13 cellular contexts compared by ENCODE assay signal in genomic region chr5:74415695-74416102, GRCh38.
DNase-seq lines count a peak whose midpoint lies in the region; ATAC-seq, FAIRE-seq and TF ChIP-seq lines count a peak whose summit lies in the region.
"Had no signal": no experiment of that assay in that cellular context is flagged by ENCODE, and none has a peak within 500 bp of the region (broad histone marks: within the 10 kb centered on the region; RNA-seq: fewer than 3 reads in every experiment).

No MANE protein-coding gene starts in this region.

- H3K9me3 ChIP-seq in Loucy (ENCODE audit: insufficient read depth, low read depth, low read length) (no peaks in the 10 kb centered on the region), astrocyte (ENCODE audit: insufficient read depth, low read depth, low read length) (no peaks in the 10 kb centered on the region), right lobe of liver (no peaks in the 10 kb centered on the region), Karpas-422 (ENCODE audit: low read length) (no peaks in the 10 kb centered on the region), psoas muscle (no peaks in the 10 kb centered on the region)
- H3K9me3 ChIP-seq: vagina had no signal

- peak overlapping the region; percentile 59 for H3K27ac Mint-ChIP-seq in astrocyte (ENCODE audit: unreplicated experiment)
- H3K27ac Mint-ChIP-seq: activated CD8-positive, alpha-beta T cell treated with anti-CD3 and anti-CD28 coated beads for 36 hours; natural killer cell treated with Interleukin-12 subunit alpha and Interleukin-12 subunit beta and Interleukin-15 and Interleukin-18, amount 100 ng/mL, for 72 hours had no signal

- no peaks in the 10 kb centered on the region for H3K27me3 ChIP-seq in Loucy (ENCODE audit: insufficient read depth, low read length, poor library complexity, severe bottlenecking)
- H3K27me3 ChIP-seq in astrocyte (ENCODE audit: insufficient read depth, low read length), result no peaks in the 10 kb centered on the region
- no peaks in the 10 kb centered on the region for H3K27me3 ChIP-seq in right lobe of liver
- no peaks in the 10 kb centered on the region for H3K27me3 ChIP-seq in Karpas-422 (ENCODE audit: low read length)
- H3K27me3 ChIP-seq in psoas muscle (ENCODE audit: insufficient read depth in 3 of 3, low read length in 2 of 3), result no peaks in the 10 kb centered on the region
- H3K27me3 ChIP-seq: vagina had no signal

- DNase-seq in CMK (ENCODE audit: low read depth), result peak; percentile 70
- no peak for DNase-seq in astrocyte (ENCODE audit: low read depth)
- DNase-seq in right lobe of liver, result no peak
- DNase-seq in stimulated activated naive CD8-positive, alpha-beta T cell treated with anti-CD3 and anti-CD28 coated beads, Interleukin-15, Interleukin-2, amounts not matched to agents 100 U/mL and 50 U/mL, for 24 hours, result no peak
- DNase-seq in Karpas-422, result no peak
- no peak for DNase-seq in psoas muscle
- DNase-seq: activated CD8-positive, alpha-beta T cell treated with anti-CD3 and anti-CD28 coated beads for 36 hours; activated naive CD4-positive, alpha-beta T cell treated with Interleukin-2 at 50 U/mL for 16 hours; T-helper 1 cell had no signal

- no peaks in the 10 kb centered on the region for H3K36me3 Mint-ChIP-seq in astrocyte (ENCODE audit: low read depth, unreplicated experiment)
- H3K36me3 Mint-ChIP-seq: natural killer cell treated with Interleukin-12 subunit alpha and Interleukin-12 subunit beta and Interleukin-15 and Interleukin-18, amount 100 ng/mL, for 72 hours had no signal

- no peak overlapping the region for H3K4me3 Mint-ChIP-seq in astrocyte (ENCODE audit: unreplicated experiment)
- H3K4me3 Mint-ChIP-seq: activated CD8-positive, alpha-beta T cell treated with anti-CD3 and anti-CD28 coated beads for 36 hours; natural killer cell treated with Interleukin-12 subunit alpha and Interleukin-12 subunit beta and Interleukin-15 and Interleukin-18, amount 100 ng/mL, for 72 hours had no signal

- no peak for FAIRE-seq in astrocyte (lab: Jason Lieb, UNC)

- peaks cover 40% of the 10 kb centered on the region for H3K4me1 Mint-ChIP-seq in astrocyte (ENCODE audit: low read depth, unreplicated experiment)

- H2AFZ ChIP-seq in Loucy (ENCODE audit: low read length) (no peak overlapping the region; the same call in 1 of the 2 replicates), astrocyte (ENCODE audit: low read depth, low read length) (peak overlapping the region; percentile 36), Karpas-422 (ENCODE audit: low read length) (no peak overlapping the region)

- 51% methylated on average over 7 of the region's 7 CpGs for WGBS in right lobe of liver (ENCODE audit: insufficient coverage, low coverage, low lambda C conversion rate, missing lambda C conversion rate)
- WGBS in psoas muscle, 3 donors, result 58 to 67% (median 61%) methylated on average over 7 of the region's 7 CpGs

- H3K27ac ChIP-seq in astrocyte (ENCODE audit: low read depth, low read length), result no peak overlapping the region
- no peak overlapping the region for H3K27ac ChIP-seq in right lobe of liver
- H3K27ac ChIP-seq in Karpas-422 (ENCODE audit: low read length), result no peak overlapping the region
- H3K27ac ChIP-seq in psoas muscle, result no peak overlapping the region
- H3K27ac ChIP-seq: vagina had no signal

- H4K20me1 ChIP-seq in Loucy (ENCODE audit: insufficient read depth, low read length, poor library complexity, severe bottlenecking) (no peaks in the 10 kb centered on the region), astrocyte (ENCODE audit: insufficient read depth, low read length) (no peaks in the 10 kb centered on the region), Karpas-422 (ENCODE audit: insufficient read depth, low read depth, low read length) (no peaks in the 10 kb centered on the region)

- TF ChIP-seq CTCF in Loucy (conservative IDR thresholded peaks at IDR 0.05; ENCODE audit: low read length), result no peak
- no peak for TF ChIP-seq CTCF in astrocyte (IDR thresholded peaks at IDR 0.05; ENCODE audit: insufficient read depth, low read depth, low read length)
- TF ChIP-seq CTCF in right lobe of liver (IDR thresholded peaks at IDR 0.05), result no peak
- TF ChIP-seq CTCF in psoas muscle (IDR thresholded peaks at IDR 0.05), result no peak

- peak overlapping the region; percentile 60 for H3K4me2 ChIP-seq in Loucy (ENCODE audit: low read depth, low read length, poor library complexity, severe bottlenecking)
- H3K4me2 ChIP-seq in astrocyte (ENCODE audit: low read length), result peak overlapping the region; percentile 27
- no peak overlapping the region for H3K4me2 ChIP-seq in Karpas-422 (ENCODE audit: low read depth, low read length, poor library complexity, severe bottlenecking)

- H3K79me2 ChIP-seq in Loucy (ENCODE audit: insufficient read depth, low read length) (no peaks in the 10 kb centered on the region), astrocyte (ENCODE audit: insufficient read depth, low read length) (no peaks in the 10 kb centered on the region), Karpas-422 (ENCODE audit: low read length) (no peaks in the 10 kb centered on the region)

- no peaks in the 10 kb centered on the region for H3K36me3 ChIP-seq in Loucy (ENCODE audit: insufficient read depth, low read length)
- H3K36me3 ChIP-seq in astrocyte (ENCODE audit: insufficient read depth, low read length), result no peaks in the 10 kb centered on the region
- H3K36me3 ChIP-seq in right lobe of liver, result no peaks in the 10 kb centered on the region
- H3K36me3 ChIP-seq in Karpas-422 (ENCODE audit: insufficient read depth, low read length), result no peaks in the 10 kb centered on the region
- no peaks in the 10 kb centered on the region for H3K36me3 ChIP-seq in psoas muscle (ENCODE audit: insufficient read depth in 1 of 2, low read depth in 1 of 2)
- H3K36me3 ChIP-seq: vagina had no signal

- no peak for TF ChIP-seq POLR2A in right lobe of liver (IDR thresholded peaks at IDR 0.05)

- H3K4me3 ChIP-seq in Loucy (ENCODE audit: low read length, poor library complexity, severe bottlenecking) (peak overlapping the region; percentile 54), astrocyte (ENCODE audit: insufficient read depth, low read depth, low read length) (no peak overlapping the region), right lobe of liver (no peak overlapping the region), Karpas-422 (ENCODE audit: low read length) (no peak overlapping the region), psoas muscle (no peak overlapping the region)
- H3K4me3 ChIP-seq: vagina had no signal

- peaks cover 16% of the 10 kb centered on the region for H3F3A ChIP-seq in Loucy (ENCODE audit: low read depth)

- H3K9me3 Mint-ChIP-seq in astrocyte (ENCODE audit: unreplicated experiment), result peaks cover 2% of the 10 kb centered on the region
- H3K9me3 Mint-ChIP-seq: activated CD8-positive, alpha-beta T cell treated with anti-CD3 and anti-CD28 coated beads for 36 hours; natural killer cell treated with Interleukin-12 subunit alpha and Interleukin-12 subunit beta and Interleukin-15 and Interleukin-18, amount 100 ng/mL, for 72 hours had no signal

- no peaks in the 10 kb centered on the region for H3K27me3 Mint-ChIP-seq in astrocyte (ENCODE audit: low read depth, unreplicated experiment)

- peak; percentile 29 to 76 (median 36) for ATAC-seq in right lobe of liver
- no peak for ATAC-seq in HG03521 (IDR thresholded peaks at IDR 0.05; ENCODE audit: unreplicated experiment)
- no peak for ATAC-seq in stimulated activated naive CD8-positive, alpha-beta T cell treated with anti-CD3 and anti-CD28 coated beads, Interleukin-15, Interleukin-2, amounts not matched to agents 100 U/mL and 50 U/mL, for 24 hours
- ATAC-seq in psoas muscle, result no peak
- ATAC-seq: activated CD8-positive, alpha-beta T cell treated with anti-CD3 and anti-CD28 coated beads for 36 hours; natural killer cell treated with Interleukin-12 subunit alpha and Interleukin-12 subunit beta and Interleukin-15 and Interleukin-18, amount 100 ng/mL, for 72 hours had no signal

- H3K9ac ChIP-seq in Loucy (ENCODE audit: low read depth, low read length, poor library complexity, severe bottlenecking), result peak overlapping the region; percentile 37
- H3K9ac ChIP-seq in astrocyte (ENCODE audit: low read length), result no peak overlapping the region
- H3K9ac ChIP-seq in Karpas-422 (ENCODE audit: low read length), result no peak overlapping the region

- intact Hi-C loops in right lobe of liver (cut with DNase I) (loop anchor here in 1 of 2 donors (10.0 kb wide), 1 partner anchor 229 kb away; the partner anchor contains the start of gene ENC1), psoas muscle (cut with DNase I) (no loop called here)

- peaks cover 88% of the 10 kb centered on the region for H3K4me1 ChIP-seq in Loucy (ENCODE audit: insufficient read depth, low read length, poor library complexity, severe bottlenecking)
- no peaks in the 10 kb centered on the region for H3K4me1 ChIP-seq in astrocyte (ENCODE audit: insufficient read depth, low read length)
- peaks cover 0 to 15% (median 0%) of the 10 kb centered on the region in 4 donors for H3K4me1 ChIP-seq in right lobe of liver
- no peaks in the 10 kb centered on the region for H3K4me1 ChIP-seq in Karpas-422 (ENCODE audit: low read length)
- H3K4me1 ChIP-seq in psoas muscle, result peaks cover 15% of the 10 kb centered on the region
- H3K4me1 ChIP-seq: vagina had no signal

- H3K9me2 ChIP-seq in Loucy (replicated peaks; ENCODE audit: low read depth, low read length) (no peaks in the 10 kb centered on the region), Karpas-422 (replicated peaks; ENCODE audit: insufficient read depth, low read length) (no peaks in the 10 kb centered on the region)

Comparison
In these comparisons a context has a peak if more than half of its experiments do, and no peak if none do; other contexts are left out.
1. ATAC-seq: peak in right lobe of liver (4 of 4); none in HG03521 (single experiment), stimulated activated naive CD8-positive, alpha-beta T cell treated with anti-CD3 and anti-CD28 coated beads, Interleukin-15, Interleukin-2, amounts not matched to agents 100 U/mL and 50 U/mL, for 24 hours (single experiment) and psoas muscle (0 of 4).